In genomic region chr10:104348601-104349000, GRCh38 we compare ENCODE assay signal across 3 cellular contexts.
TF ChIP-seq lines count a peak whose summit lies in the region.

No MANE protein-coding gene starts in this region.

TF ChIP-seq in A549, 52 proteins besides CTCF, POLR2A, EP300 and RAD21:
- TF ChIP-seq NFE2L2 (conservative IDR thresholded peaks at IDR 0.05; ENCODE audit: low read length) (no peak), PBX3 (IDR thresholded peaks at IDR 0.05) (no peak), ATOH8 (CRISPR knock-in tag; IDR thresholded peaks at IDR 0.05; ENCODE audit: low read depth) (no peak), NR3C1 (IDR thresholded peaks at IDR 0.05) (no peak), SMC3 (IDR thresholded peaks at IDR 0.05) (no peak), ZC3H11A (IDR thresholded peaks at IDR 0.05) (no peak), HDAC2 (IDR thresholded peaks at IDR 0.05) (no peak), HOXB5 (CRISPR knock-in tag; IDR thresholded peaks at IDR 0.05) (no peak), KDM5A (IDR thresholded peaks at IDR 0.05) (no peak), CHD4 (IDR thresholded peaks at IDR 0.05; ENCODE audit: borderline replicate concordance) (no peak)

TF ChIP-seq in IMR-90, 13 proteins besides CTCF, POLR2A, EP300 and RAD21:
- no peak for TF ChIP-seq RCOR1 (IDR thresholded peaks at IDR 0.05; ENCODE audit: insufficient replicate concordance, low read length)
- no peak for TF ChIP-seq MAZ (IDR thresholded peaks at IDR 0.05; ENCODE audit: borderline replicate concordance, low read depth, low read length)
- TF ChIP-seq CEBPB (IDR thresholded peaks at IDR 0.05; ENCODE audit: low read depth, low read length), result no peak
- TF ChIP-seq FOS (IDR thresholded peaks at IDR 0.05; ENCODE audit: low read depth, low read length), result no peak
- TF ChIP-seq MAFK (IDR thresholded peaks at IDR 0.05; ENCODE audit: low read depth, low read length), result no peak
- no peak for TF ChIP-seq BHLHE40 (IDR thresholded peaks at IDR 0.05; ENCODE audit: low read depth, low read length)

TF ChIP-seq in K562, 482 proteins besides CTCF, POLR2A, EP300 and RAD21:
- no peak for TF ChIP-seq KLF1 (tag; IDR thresholded peaks at IDR 0.05)
- TF ChIP-seq TAF9B (IDR thresholded peaks at IDR 0.05; ENCODE audit: partially characterized antibody), result no peak
- no peak for TF ChIP-seq KDM4B (IDR thresholded peaks at IDR 0.05; ENCODE audit: borderline replicate concordance in 2 of 2, low read depth in 1 of 2)
- TF ChIP-seq ILF3 (IDR thresholded peaks at IDR 0.05; ENCODE audit: borderline replicate concordance), result no peak
- TF ChIP-seq ZBED1 (IDR thresholded peaks at IDR 0.05), result no peak
- TF ChIP-seq, protein P1, sequence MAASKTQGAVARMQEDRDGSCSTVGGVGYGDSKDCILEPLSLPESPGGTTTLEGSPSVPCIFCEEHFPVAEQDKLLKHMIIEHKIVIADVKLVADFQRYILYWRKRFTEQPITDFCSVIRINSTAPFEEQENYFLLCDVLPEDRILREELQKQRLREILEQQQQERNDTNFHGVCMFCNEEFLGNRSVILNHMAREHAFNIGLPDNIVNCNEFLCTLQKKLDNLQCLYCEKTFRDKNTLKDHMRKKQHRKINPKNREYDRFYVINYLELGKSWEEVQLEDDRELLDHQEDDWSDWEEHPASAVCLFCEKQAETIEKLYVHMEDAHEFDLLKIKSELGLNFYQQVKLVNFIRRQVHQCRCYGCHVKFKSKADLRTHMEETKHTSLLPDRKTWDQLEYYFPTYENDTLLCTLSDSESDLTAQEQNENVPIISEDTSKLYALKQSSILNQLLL (CRISPR knock-in tag; IDR thresholded peaks at IDR 0.05; ENCODE audit: borderline replicate concordance), result no peak
- no peak for TF ChIP-seq SPI1 (IDR thresholded peaks at IDR 0.05; ENCODE audit: borderline replicate concordance, low read depth, low read length)
- no peak for TF ChIP-seq HDGF (IDR thresholded peaks at IDR 0.05)
- no peak for TF ChIP-seq HDAC3 (IDR thresholded peaks at IDR 0.05; ENCODE audit: borderline replicate concordance, partially characterized antibody)
- TF ChIP-seq MED1 (CRISPR knock-in tag; IDR thresholded peaks at IDR 0.05; ENCODE audit: borderline replicate concordance), result no peak
- TF ChIP-seq E2F3 (CRISPR knock-in tag; IDR thresholded peaks at IDR 0.05), result no peak
- no peak for TF ChIP-seq MLLT1 (IDR thresholded peaks at IDR 0.05)
- no peak for TF ChIP-seq LEF1 (IDR thresholded peaks at IDR 0.05)
- no peak for TF ChIP-seq YY1 (IDR thresholded peaks at IDR 0.05; ENCODE audit: borderline replicate concordance in 1 of 3, control insufficient read depth in 1 of 3, extremely low read depth in 1 of 3, insufficient read depth in 3 of 3, insufficient read length in 1 of 3, insufficient replicate concordance in 2 of 3, low read depth in 1 of 3, low read length in 2 of 3)
- TF ChIP-seq COPS2 (conservative IDR thresholded peaks at IDR 0.05), result no peak
- no peak for TF ChIP-seq CBX3 (IDR thresholded peaks at IDR 0.05; ENCODE audit: borderline replicate concordance in 1 of 2, low read length in 2 of 2)
- TF ChIP-seq MYC (IDR thresholded peaks at IDR 0.05; ENCODE audit: low read depth, low read length), result no peak
- no peak for TF ChIP-seq MYC (CRISPR knock-in tag; IDR thresholded peaks at IDR 0.05; ENCODE audit: borderline replicate concordance, low read depth)
